Comparison of ENCODE assay signal across 28 cellular contexts in genomic region chr13:42229287-42229686, GRCh38. TPM values are rescaled to one million over a fixed set of nuclear protein-coding genes. Genes with fewer than 3 reads are reported as not detected.
DNase-seq lines count a peak whose midpoint lies in the region; ATAC-seq, FAIRE-seq and TF ChIP-seq lines count a peak whose summit lies in the region.
"Had no signal": no experiment of that assay in that cellular context is flagged by ENCODE, and none has a peak within 500 bp of the region (broad histone marks: within the 10 kb centered on the region; RNA-seq: fewer than 3 reads in every experiment).

No MANE protein-coding gene starts in this region.

- H3K79me2 ChIP-seq in neural progenitor cell (ENCODE audit: low read depth), result no peaks in the 10 kb centered on the region

- DNase-seq in A549 (ENCODE audit: low read depth in 1 of 2, low spot score in 1 of 2) (no peak), RWPE2 (ENCODE audit: low spot score) (no peak), fibroblast of gingiva (ENCODE audit: low read depth) (peak; percentile 8), neural progenitor cell (ENCODE audit: low spot score) (no peak), NCI-H526 (lab: John Stamatoyannopoulos, UW) (no peak), middle frontal gyrus (ENCODE audit: extremely low spot score, low spot score) (no peak), type B pancreatic cell (ENCODE audit: extremely low spot score, unreplicated experiment) (no peak)
- DNase-seq: CD8-positive, alpha-beta memory T cell; DMS 273 treated with DMSO at 0.1 percent for 48 hours; DMS79; EL; GDM1; GOT3; HCEC 1CT; IMR-90; NCI-H1048; NCI-H1417; NCI-H1694; NCI-H2029 treated with DMSO at 0.1 percent for 48 hours; NCI-H446 treated with DMSO at 0.1 percent for 48 hours; NCI-H526 treated with DMSO at 0.1 percent for 48 hours; Peyer's patch; SIG-M5 had no signal

- H3K27ac Mint-ChIP-seq in neural progenitor cell (no peak overlapping the region), type B pancreatic cell (no peak overlapping the region)
- H3K27ac Mint-ChIP-seq: CD8-positive, alpha-beta memory T cell had no signal

- H3K27ac ChIP-seq in A549 (peak overlapping the region; percentile 57 to 65; a peak in 4 of 6 replicates), RWPE2 (ENCODE audit: poor library complexity, severe bottlenecking) (no peak overlapping the region), neural progenitor cell (peak overlapping the region; percentile 46)
- H3K27ac ChIP-seq: C4-2B, KMS-11, Peyer's patch had no signal

- H3K36me3 ChIP-seq in RWPE2 (ENCODE audit: low read depth), result peaks cover 38% of the 10 kb centered on the region
- peaks cover 11% of the 10 kb centered on the region for H3K36me3 ChIP-seq in neural progenitor cell

- H3K9me3 Mint-ChIP-seq in neural progenitor cell (no peaks in the 10 kb centered on the region), type B pancreatic cell (no peaks in the 10 kb centered on the region)
- H3K9me3 Mint-ChIP-seq: CD8-positive, alpha-beta memory T cell had no signal

- no peak for TF ChIP-seq EP300 in A549 (IDR thresholded peaks at IDR 0.05)

- no peaks in the 10 kb centered on the region for H3F3A ChIP-seq in neural progenitor cell (ENCODE audit: low read depth)

- H2AFZ ChIP-seq in neural progenitor cell (replicated peaks), result no peak overlapping the region

- H3K4me3 Mint-ChIP-seq in neural progenitor cell, result no peak overlapping the region
- no peak overlapping the region for H3K4me3 Mint-ChIP-seq in type B pancreatic cell
- H3K4me3 Mint-ChIP-seq: CD8-positive, alpha-beta memory T cell had no signal

- TF ChIP-seq CTCF in A549 (IDR thresholded peaks at IDR 0.05), result no peak
- TF ChIP-seq CTCF in RWPE2 (IDR thresholded peaks at IDR 0.05; ENCODE audit: poor library complexity, severe bottlenecking), result no peak
- TF ChIP-seq CTCF in neural progenitor cell (IDR thresholded peaks at IDR 0.05), result no peak
- TF ChIP-seq CTCF in type B pancreatic cell (conservative IDR thresholded peaks at IDR 0.05), result no peak

- CTCF ChIA-PET in A549 (lab: Yijun Ruan, JAX), result no interaction called here

- no peak overlapping the region for H3K9ac ChIP-seq in neural progenitor cell
- H3K9ac ChIP-seq: KMS-11 had no signal

- H3K27me3 ChIP-seq in RWPE2 (ENCODE audit: insufficient read depth, poor library complexity, severe bottlenecking) (no peaks in the 10 kb centered on the region), neural progenitor cell (no peaks in the 10 kb centered on the region)
- H3K27me3 ChIP-seq: Peyer's patch had no signal

- no peaks in the 10 kb centered on the region for H3K9me3 ChIP-seq in A549
- no peaks in the 10 kb centered on the region for H3K9me3 ChIP-seq in RWPE2 (ENCODE audit: severe bottlenecking)
- no peaks in the 10 kb centered on the region for H3K9me3 ChIP-seq in neural progenitor cell (ENCODE audit: low read depth)
- H3K9me3 ChIP-seq: Peyer's patch had no signal

- H3K4me3 ChIP-seq in A549 (no peak overlapping the region), RWPE2 (ENCODE audit: severe bottlenecking) (no peak overlapping the region), neural progenitor cell (no peak overlapping the region)
- H3K4me3 ChIP-seq: GM12878, Peyer's patch had no signal

- WGBS in A549 (ENCODE audit: missing lambda C conversion rate), result 5% methylated on average over 3 of the region's 3 CpGs

- POLR2A ChIA-PET in A549 (lab: Yijun Ruan, JAX), result no interaction called here

- H3K4me1 Mint-ChIP-seq in neural progenitor cell (peaks cover under 1% of the 10 kb centered on the region), type B pancreatic cell (ENCODE audit: unreplicated experiment) (no peaks in the 10 kb centered on the region)
- H3K4me1 Mint-ChIP-seq: CD8-positive, alpha-beta memory T cell had no signal

- H3K27me3 Mint-ChIP-seq in neural progenitor cell (ENCODE audit: insufficient read depth, low read depth) (no peaks in the 10 kb centered on the region), type B pancreatic cell (no peaks in the 10 kb centered on the region)
- H3K27me3 Mint-ChIP-seq: CD8-positive, alpha-beta memory T cell had no signal

- FAIRE-seq in A549 (lab: Jason Lieb, UNC), result no peak
- FAIRE-seq: GM12878, HTR-8/SVneo had no signal

- H3K4me1 ChIP-seq in A549, result peaks cover 22% of the 10 kb centered on the region
- H3K4me1 ChIP-seq in RWPE2 (ENCODE audit: insufficient read depth, poor library complexity, severe bottlenecking), result peaks cover 9% of the 10 kb centered on the region
- H3K4me1 ChIP-seq in neural progenitor cell, result no peaks in the 10 kb centered on the region
- H3K4me1 ChIP-seq: Peyer's patch had no signal

- H3K36me3 Mint-ChIP-seq in neural progenitor cell (peaks cover 9% of the 10 kb centered on the region), type B pancreatic cell (peaks cover 15% of the 10 kb centered on the region)

- ATAC-seq in A549 (no peak), RWPE2 (ENCODE audit: low read depth) (peak; percentile 49; the same call in 2 of the 3 replicates)
- ATAC-seq: GM12878, SK-N-SH treated with all-trans-retinoic acid at 6 μM for 48 hours had no signal

- no peak for TF ChIP-seq POLR2A in A549 (IDR thresholded peaks at IDR 0.05; ENCODE audit: low read length)

- no peaks in the 10 kb centered on the region for H4K20me1 ChIP-seq in neural progenitor cell (ENCODE audit: low read depth)

- peak overlapping the region; percentile 74 for H3K4me2 ChIP-seq in A549
- H3K4me2 ChIP-seq in neural progenitor cell, result no peak overlapping the region
- H3K4me2 ChIP-seq: KMS-11 had no signal

- TF ChIP-seq RAD21 in A549 (conservative IDR thresholded peaks at IDR 0.05 in 1 of 2, IDR thresholded peaks at IDR 0.05 in 1 of 2), result no peak

TF ChIP-seq in A549, 52 proteins besides CTCF, POLR2A, EP300 and RAD21:
- TF ChIP-seq ZFP36 (IDR thresholded peaks at IDR 0.05; ENCODE audit: borderline replicate concordance, partially characterized antibody) (no peak), CEBPB (IDR thresholded peaks at IDR 0.05) (peak; percentile 40 to 74; a peak in 3 of 4 replicates)

RNA-seq across cellular contexts. Expression of gene AKAP11, which starts 42.7 kb away (rescaled TPM):
- polyA plus RNA-seq in A549 (2011; rRNA removed), result 19.0 and 21.3 TPM in 2 replicates
- polyA plus RNA-seq in A549 (2012; cell fraction: cytosol; rRNA removed), result 2.3 and 2.7 TPM in 2 replicates
- polyA plus RNA-seq in A549 (2012; cell fraction: nucleus; rRNA removed), result 1.4 and 2.3 TPM in 2 replicates
- 7.2 to 7.6 TPM (median 7.4 TPM) in 3 replicates for polyA plus RNA-seq in A549 (2017; fragmentation: RNase III; extraction: RNeasy Plus Mini Kit Qiagen cat#74134 plus additional on column Dnase treatment)
- 16.4 and 16.9 TPM in 2 replicates for polyA minus RNA-seq in A549 (2011; rRNA and poly(A)+ RNA removed)
- 19.7 and 31.5 TPM in 2 replicates for total RNA-seq in neural progenitor cell (ENCODE audit: low replicate concordance)
- 19.5 and 30.3 TPM in 2 replicates for total RNA-seq in type B pancreatic cell (ENCODE audit: low replicate concordance)
